In the genomic region with DNA sequence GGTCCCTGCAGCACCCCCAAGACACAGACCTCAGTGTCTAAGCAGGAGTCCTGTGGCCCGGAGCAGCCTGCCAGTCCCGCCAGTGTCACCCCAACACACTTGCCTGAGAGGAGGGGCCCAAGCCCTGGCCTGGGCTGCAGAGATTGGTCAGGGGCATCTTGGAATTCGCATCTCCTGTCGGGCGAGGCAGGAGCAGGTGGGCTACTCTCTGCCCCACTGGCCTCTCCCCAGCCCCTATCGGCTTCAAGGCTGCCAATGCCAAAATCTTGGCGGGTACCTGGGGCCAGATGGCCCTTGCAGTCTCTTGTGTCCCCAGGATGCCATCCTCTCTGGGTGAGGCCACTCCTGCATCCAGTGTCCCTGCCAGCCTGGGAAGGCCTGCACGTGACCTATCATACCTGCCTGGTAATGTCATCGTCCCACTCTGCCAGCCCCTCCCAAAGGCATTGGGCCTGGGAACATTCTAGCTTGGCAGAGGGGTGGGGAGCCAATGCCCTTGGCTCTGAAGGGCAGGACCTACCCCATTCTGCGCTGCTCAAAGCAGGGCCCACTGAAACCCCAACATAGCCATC, we compare ENCODE assay signal across 6 cellular contexts.
DNase-seq lines count a peak whose midpoint lies in the region; ATAC-seq, FAIRE-seq and TF ChIP-seq lines count a peak whose summit lies in the region.
"Not testable (repeated sequence)": the region's sequence is repeated elsewhere in the genome, so short reads cannot be mapped to it uniquely, and the experiment has no call there.

No MANE protein-coding gene starts in this region.

- H3K27ac Mint-ChIP-seq in CD14-positive monocyte; activated CD8-positive, alpha-beta T cell treated with anti-CD3 and anti-CD28 coated beads for 36 hours: not testable (repeated sequence)

- not testable (repeated sequence) for H4K91ac ChIP-seq in neuronal stem cell (ENCODE audit: low read depth, low read length, poor library complexity)

- not testable (repeated sequence) for H3K23ac ChIP-seq in neuronal stem cell (ENCODE audit: low read depth, low read length, poor library complexity)

- H3K36me3 ChIP-seq in HCT116 (ENCODE audit: control insufficient read depth in 1 of 2, insufficient read depth in 2 of 2, low read length in 2 of 2); kidney (ENCODE audit: control insufficient read depth in 1 of 2, insufficient read depth in 2 of 2, low read length in 2 of 2); neuronal stem cell (replicated peaks in 1 of 2; ENCODE audit: control insufficient read depth in 2 of 2, insufficient read depth in 2 of 2, low read length in 2 of 2): not testable (repeated sequence)

- not testable (repeated sequence) for H3K9me3 ChIP-seq in HCT116 (ENCODE audit: control insufficient read depth in 1 of 2, insufficient read depth in 1 of 2, low read depth in 1 of 2, low read length in 2 of 2); kidney (ENCODE audit: control insufficient read depth in 1 of 2, low read length in 2 of 2); neuronal stem cell (replicated peaks in 1 of 2; ENCODE audit: control insufficient read depth in 2 of 2, insufficient read depth in 1 of 2, low read depth in 1 of 2, low read length in 2 of 2)

- not testable (repeated sequence) for H2BK15ac ChIP-seq in neuronal stem cell (ENCODE audit: low read length)

- H3K9me2 ChIP-seq in HCT116 (ENCODE audit: insufficient read depth), result not testable (repeated sequence)

- not testable (repeated sequence) for TF ChIP-seq RAD21 in HCT116 (IDR thresholded peaks at IDR 0.05; ENCODE audit: low read depth)

- H2BK5ac ChIP-seq in neuronal stem cell (ENCODE audit: low read length), result not testable (repeated sequence)

- H3K9me3 Mint-ChIP-seq in CD14-positive monocyte, result peaks cover 14 to 31% (median 21%) of the 10 kb centered on the region in 7 donors
- H3K9me3 Mint-ChIP-seq in activated CD8-positive, alpha-beta T cell treated with anti-CD3 and anti-CD28 coated beads for 36 hours, result not testable (repeated sequence)

- RAD21 ChIA-PET in HCT116 (lab: Charles Lee; ENCODE audit: low non-redundant PET in 1 of 2, low total read pairs in 2 of 2, uncharacterized antibody in 2 of 2, unreplicated experiment in 2 of 2), result not testable (repeated sequence)

- H2BK120ac ChIP-seq in neuronal stem cell (ENCODE audit: low read depth, low read length), result not testable (repeated sequence)

- DNase-seq in CD14-positive monocyte (ENCODE audit: low spot score) (peak; percentile 17), NCI-H1694 treated with DMSO at 0.1 percent for 48 hours (lab: John Stamatoyannopoulos, UW) (peak; percentile 20), kidney (peak; percentile 55)
- not testable (repeated sequence) for DNase-seq in HCT116 (ENCODE audit: low read depth, low spot score); activated CD8-positive, alpha-beta T cell treated with anti-CD3 and anti-CD28 coated beads for 36 hours; neuronal stem cell (ENCODE audit: low spot score)

- not testable (repeated sequence) for H3K79me2 ChIP-seq in HCT116 (ENCODE audit: insufficient read depth, low read length)

- not testable (repeated sequence) for H3K27me3 Mint-ChIP-seq in CD14-positive monocyte (ENCODE audit: low read depth in 3 of 3); activated CD8-positive, alpha-beta T cell treated with anti-CD3 and anti-CD28 coated beads for 36 hours

- not testable (repeated sequence) for H2BK12ac ChIP-seq in neuronal stem cell (ENCODE audit: low read length)

- H3K14ac ChIP-seq in neuronal stem cell (ENCODE audit: low read length), result peak overlapping the region; percentile 38

- H3K18ac ChIP-seq in neuronal stem cell (ENCODE audit: low read length), result not testable (repeated sequence)

- not testable (repeated sequence) for H3K4me3 Mint-ChIP-seq in CD14-positive monocyte; activated CD8-positive, alpha-beta T cell treated with anti-CD3 and anti-CD28 coated beads for 36 hours

- ATAC-seq in HCT116, result peak; percentile 26
- ATAC-seq in activated CD8-positive, alpha-beta T cell treated with anti-CD3 and anti-CD28 coated beads for 36 hours, result not testable (repeated sequence)

- not testable (repeated sequence) for H3K79me1 ChIP-seq in neuronal stem cell (ENCODE audit: low read depth, low read length)

- not testable (repeated sequence) for TF ChIP-seq POLR2A in HCT116 (IDR thresholded peaks at IDR 0.05; ENCODE audit: borderline replicate concordance, extremely low read depth, insufficient read depth, insufficient read length)

- H3K27ac ChIP-seq in HCT116 (ENCODE audit: low read depth, low read length); kidney (ENCODE audit: low read depth in 2 of 2, low read length in 2 of 2); neuronal stem cell (replicated peaks; ENCODE audit: low read length): not testable (repeated sequence)

- POLR2A ChIA-PET in HCT116 (lab: Charles Lee); activated CD8-positive, alpha-beta T cell treated with anti-CD3 and anti-CD28 coated beads for 36 hours (lab: Charles Lee): not testable (repeated sequence)

- H3K9ac ChIP-seq in HCT116 (ENCODE audit: low read length); kidney (ENCODE audit: low read length in 2 of 2); neuronal stem cell (ENCODE audit: low read depth, low read length, poor library complexity): not testable (repeated sequence)

- peaks cover 3 to 11% of the 10 kb centered on the region in 2 experiments; a peak in 2 of 4 replicates for H3K4me1 ChIP-seq in HCT116 (ENCODE audit: control insufficient read depth in 1 of 2, insufficient read depth in 2 of 2, low read length in 2 of 2)
- not testable (repeated sequence) for H3K4me1 ChIP-seq in kidney (ENCODE audit: control insufficient read depth in 1 of 2, insufficient read depth in 1 of 2, low read depth in 1 of 2, low read length in 2 of 2); neuronal stem cell (ENCODE audit: control insufficient read depth in 2 of 2, insufficient read depth in 1 of 2, low read depth in 1 of 2, low read length in 2 of 2)

- H3K36me3 Mint-ChIP-seq in CD14-positive monocyte; activated CD8-positive, alpha-beta T cell treated with anti-CD3 and anti-CD28 coated beads for 36 hours (ENCODE audit: low read depth): not testable (repeated sequence)

- not testable (repeated sequence) for FAIRE-seq in kidney (lab: Jason Lieb, UNC)

- CTCF ChIA-PET in HCT116 (lab: Charles Lee), result interaction anchor here (0.7 to 1.5 kb wide), 4 partner anchors 30 to 678 kb away, joined by 3 to 4 read pairs (median 3); no protein-coding TSS in a partner anchor
- CTCF ChIA-PET in activated CD8-positive, alpha-beta T cell treated with anti-CD3 and anti-CD28 coated beads for 36 hours (lab: Charles Lee), result not testable (repeated sequence)

- not testable (repeated sequence) for BruUV-seq in HCT116 (replicated peaks; lab: Mats Ljungman, UMichigan)

- not testable (repeated sequence) for H2AK5ac ChIP-seq in neuronal stem cell (ENCODE audit: low read depth, low read length)

- H4K20me1 ChIP-seq in HCT116 (ENCODE audit: insufficient read depth), result not testable (repeated sequence)

- H2AFZ ChIP-seq in HCT116 (ENCODE audit: low read depth, low read length, poor library complexity, severe bottlenecking), result peak overlapping the region; percentile 61
- H2AFZ ChIP-seq in neuronal stem cell (ENCODE audit: low read length), result not testable (repeated sequence)

- intact Hi-C loops in CD14-positive monocyte (cut with micrococcal nuclease); activated CD8-positive, alpha-beta T cell treated with anti-CD3 and anti-CD28 coated beads for 36 hours (cut with micrococcal nuclease); kidney (cut with DNase I): not testable (repeated sequence)
- intact Hi-C loops in HCT116 (cut with micrococcal nuclease), result loop anchor here (5.0 kb wide), 1 partner anchor 420 kb away; no protein-coding TSS in a partner anchor

- TF ChIP-seq CTCF in CD14-positive monocyte (IDR thresholded peaks at IDR 0.05); HCT116 (IDR thresholded peaks at IDR 0.05 in 2 of 3, conservative IDR thresholded peaks at IDR 0.05 in 1 of 3; ENCODE audit: borderline replicate concordance in 1 of 3, insufficient read depth in 1 of 3, low read depth in 2 of 3, low read length in 2 of 3); kidney (IDR thresholded peaks at IDR 0.05; ENCODE audit: borderline replicate concordance, extremely low read depth, insufficient read depth): not testable (repeated sequence)
- TF ChIP-seq CTCF in activated CD8-positive, alpha-beta T cell treated with anti-CD3 and anti-CD28 coated beads for 36 hours (IDR thresholded peaks at IDR 0.05), result peak; percentile 8

- H3K4me1 Mint-ChIP-seq in CD14-positive monocyte; activated CD8-positive, alpha-beta T cell treated with anti-CD3 and anti-CD28 coated beads for 36 hours (ENCODE audit: low read depth): not testable (repeated sequence)

- not testable (repeated sequence) for H3K27me3 ChIP-seq in HCT116 (ENCODE audit: insufficient read depth, low read length); neuronal stem cell (ENCODE audit: control insufficient read depth in 3 of 3, insufficient read depth in 3 of 3, low read depth in 1 of 3, low read length in 3 of 3)

- no CpG with 5 or more reads among the region's 10 CpGs for WGBS in neuronal stem cell (ENCODE audit: extremely low coverage in 2 of 2, insufficient read length in 2 of 2, insufficient replicate concordance in 1 of 2), 2 donors

- H3K4me2 ChIP-seq in HCT116 (ENCODE audit: low read length), result peak overlapping the region; percentile 87
- H3K4me2 ChIP-seq in neuronal stem cell (ENCODE audit: insufficient read depth, low read length, poor library complexity, severe bottlenecking), result not testable (repeated sequence)

- H4K8ac ChIP-seq in neuronal stem cell (ENCODE audit: low read depth, low read length), result not testable (repeated sequence)

- H3K4me3 ChIP-seq in HCT116 (replicated peaks in 1 of 2; ENCODE audit: low read depth in 1 of 2, low read length in 2 of 2), result peak overlapping the region in 1 of 2 experiments; percentile 62; a peak in 2 of 4 replicates
- not testable (repeated sequence) for H3K4me3 ChIP-seq in kidney (ENCODE audit: low read length in 2 of 2); neuronal stem cell (ENCODE audit: low read length in 2 of 2)

- not testable (repeated sequence) for H3K4ac ChIP-seq in neuronal stem cell (ENCODE audit: low read length)
